ENCODE assay signal across 8 cellular contexts in genomic region chr2:10410001-10410671, GRCh38. TPM values are rescaled to one million over a fixed set of nuclear protein-coding genes. Genes with fewer than 3 reads are reported as not detected.
DNase-seq lines count a peak whose midpoint lies in the region; ATAC-seq and TF ChIP-seq lines count a peak whose summit lies in the region.

No MANE protein-coding gene starts in this region.

- intact Hi-C loops in Right ventricle myocardium superior (cut with DNase I) (no loop called here), right lobe of liver (cut with DNase I) (loop anchor here in 1 of 2 donors (5.0 kb wide), 1 partner anchor 273 kb away; no protein-coding TSS in a partner anchor)

- no peak for TF ChIP-seq POLR2A in right lobe of liver (IDR thresholded peaks at IDR 0.05)

- no peak overlapping the region for H3K23ac ChIP-seq in mesendoderm (ENCODE audit: low read length)

- H3K27me3 ChIP-seq in mesendoderm (ENCODE audit: insufficient read depth, low read length, poor library complexity) (no peaks in the 10 kb centered on the region), right lobe of liver (no peaks in the 10 kb centered on the region)

- peak; percentile 69 to 89 for DNase-seq in NOMO-1 (lab: John Stamatoyannopoulos, UW; ENCODE audit: unreplicated experiment in 2 of 2)
- no peak for DNase-seq in mesendoderm
- DNase-seq in left lobe of liver (ENCODE audit: low spot score) = no peak
- DNase-seq in T1000 (lab: John Stamatoyannopoulos, UW) = no peak
- no peak for DNase-seq in Right ventricle myocardium superior
- DNase-seq in right lobe of liver = no peak

- H4K5ac ChIP-seq in mesendoderm (ENCODE audit: low read length) = no peak overlapping the region

- no peak overlapping the region for H3K4me2 ChIP-seq in mesendoderm (ENCODE audit: low read length)

- H3K36me3 ChIP-seq in mesendoderm (ENCODE audit: control insufficient read depth, insufficient read depth, low read length) (no peaks in the 10 kb centered on the region), right lobe of liver (no peaks in the 10 kb centered on the region)

- no peak overlapping the region for H2BK15ac ChIP-seq in mesendoderm (replicated peaks; ENCODE audit: low read depth)

- no peak for TF ChIP-seq CTCF in right lobe of liver (IDR thresholded peaks at IDR 0.05)

- H3K56ac ChIP-seq in mesendoderm (ENCODE audit: low read length) = peak overlapping the region; percentile 25

- no peak overlapping the region for H2BK120ac ChIP-seq in mesendoderm (ENCODE audit: low read depth, low read length)

- H3K27ac ChIP-seq in mesendoderm (ENCODE audit: low read depth, low read length) (no peak overlapping the region), right lobe of liver (no peak overlapping the region)

- no peaks in the 10 kb centered on the region for H3K79me1 ChIP-seq in mesendoderm (ENCODE audit: low read length)

- H3K4me3 ChIP-seq in mesendoderm (ENCODE audit: low read length) (no peak overlapping the region), right lobe of liver (no peak overlapping the region)

- no peaks in the 10 kb centered on the region for H3K79me2 ChIP-seq in mesendoderm (ENCODE audit: control insufficient read depth, insufficient read depth, low read length)

- H3K4me1 ChIP-seq in mesendoderm (ENCODE audit: control insufficient read depth, low read depth, low read length) (peaks cover 2% of the 10 kb centered on the region), right lobe of liver (peaks cover 0 to 50% (median 14%) of the 10 kb centered on the region in 4 donors)

- H2AK5ac ChIP-seq in mesendoderm (ENCODE audit: low read length) = no peak overlapping the region

- no peak overlapping the region for H4K8ac ChIP-seq in mesendoderm (ENCODE audit: low read depth, low read length)

- H3K9ac ChIP-seq in mesendoderm (ENCODE audit: low read length) = no peak overlapping the region

- ATAC-seq in GM18909 (IDR thresholded peaks at IDR 0.05; ENCODE audit: poor library complexity, unreplicated experiment) = peak; percentile 71
- peak; percentile 63 for ATAC-seq in HG02840 (IDR thresholded peaks at IDR 0.05; ENCODE audit: low FRiP score, unreplicated experiment)
- ATAC-seq in left lobe of liver = no peak
- ATAC-seq in Right ventricle myocardium superior (ENCODE audit: poor library complexity) = no peak
- no peak for ATAC-seq in right lobe of liver

- no peaks in the 10 kb centered on the region for H3K9me3 ChIP-seq in right lobe of liver

- no peak overlapping the region for H2BK5ac ChIP-seq in mesendoderm (ENCODE audit: low read length)

- H3K18ac ChIP-seq in mesendoderm (ENCODE audit: low read length) = no peak overlapping the region

- H3K4ac ChIP-seq in mesendoderm (ENCODE audit: low read depth, low read length) = no peak overlapping the region

- no CpG with 5 or more reads among the region's 13 CpGs for WGBS in mesendoderm (ENCODE audit: extremely low coverage, insufficient coverage, low lambda C conversion rate)
- WGBS in right lobe of liver (ENCODE audit: insufficient coverage, low coverage, low lambda C conversion rate, missing lambda C conversion rate) = 61% methylated on average over 9 of the region's 13 CpGs

RNA-seq across cellular contexts. Expression of gene ODC1, which starts 38.0 kb away (rescaled TPM):
- polyA plus RNA-seq in mesendoderm (2013, experiment 1 of 2) = 131 TPM
- polyA plus RNA-seq in mesendoderm (2013, experiment 2 of 2) = 130 TPM
- total RNA-seq in left lobe of liver (16.2 TPM), Right ventricle myocardium superior (33.2 TPM), right lobe of liver (100 to 1,000 TPM in 2 of 6 experiments, 10 to 100 TPM in 4; 14.4 to 197 (median 28.6) TPM)

Comparison
In these comparisons a context has a peak if more than half of its experiments do, and no peak if none do; other contexts are left out.
1. ATAC-seq: peak in GM18909 (single experiment) and HG02840 (single experiment); none in left lobe of liver (single experiment), Right ventricle myocardium superior (single experiment) and right lobe of liver (0 of 4).
2. DNase-seq: peak in NOMO-1 (2 of 2); none in mesendoderm (single experiment), left lobe of liver (single experiment), T1000 (single experiment), Right ventricle myocardium superior (single experiment) and right lobe of liver (0 of 3).